Comparison of ENCODE assay signal across 9 cellular contexts in genomic region chr1:8625981-8626898, GRCh38.
DNase-seq lines count a peak whose midpoint lies in the region; ATAC-seq and TF ChIP-seq lines count a peak whose summit lies in the region.
"Had no signal": no experiment of that assay in that cellular context is flagged by ENCODE, and none has a peak within 500 bp of the region (broad histone marks: within the 10 kb centered on the region; RNA-seq: fewer than 3 reads in every experiment).

No MANE protein-coding gene starts in this region.

- H3K27me3 ChIP-seq in cardiac muscle cell, result no peaks in the 10 kb centered on the region

- intact Hi-C loops in left ventricle myocardium superior (cut with micrococcal nuclease), result no loop called here

- H3K4me3 ChIP-seq in cardiac muscle cell (no peak overlapping the region), fibroblast of villous mesenchyme (ENCODE audit: low read depth, low read length) (no peak overlapping the region)
- H3K4me3 ChIP-seq: SK-N-MC had no signal

- no peak for ATAC-seq in left ventricle myocardium superior

- H3K9me3 ChIP-seq in cardiac muscle cell (ENCODE audit: low read depth), result no peaks in the 10 kb centered on the region

- peak in 1 of 2 donors; percentile 99 for DNase-seq in cardiac muscle cell (ENCODE audit: low read depth in 1 of 2, low spot score in 1 of 2)
- DNase-seq in left ventricle myocardium superior, result no peak
- peak; percentile 46 for DNase-seq in SW480 (ENCODE audit: low spot score)
- peak; percentile 99 for DNase-seq in fibroblast of villous mesenchyme (ENCODE audit: low read depth)
- peak; percentile 55 for DNase-seq in stromal cell of bone marrow (ENCODE audit: low read depth)
- DNase-seq in NCI-H187 treated with DMSO at 0.1 percent for 48 hours (lab: John Stamatoyannopoulos, UW), result no peak
- no peak for DNase-seq in stimulated activated CD4-positive, alpha-beta T cell treated with anti-CD3 and anti-CD28 coated beads, Interleukin-15, amount 100 ng/mL, for 24 hours
- no peak for DNase-seq in SIG-M5 treated with dmso at 0.1 percent for 504 hours (lab: John Stamatoyannopoulos, UW; ENCODE audit: unreplicated experiment)

- no peaks in the 10 kb centered on the region for H3K36me3 ChIP-seq in cardiac muscle cell

- TF ChIP-seq CTCF in cardiac muscle cell (IDR thresholded peaks at IDR 0.05; ENCODE audit: low read depth, low read length) (no peak), fibroblast of villous mesenchyme (IDR thresholded peaks at IDR 0.05; ENCODE audit: insufficient read depth, low read depth, low read length) (no peak)

- peaks cover 47% of the 10 kb centered on the region for H3K4me1 ChIP-seq in cardiac muscle cell (ENCODE audit: low read depth)

- peak overlapping the region; percentile 11 for H3K27ac ChIP-seq in cardiac muscle cell
- H3K27ac ChIP-seq: SK-N-MC had no signal

Comparison
In these comparisons a context has a peak if more than half of its experiments do, and no peak if none do; other contexts are left out.
1. DNase-seq: peak in SW480 (single experiment), fibroblast of villous mesenchyme (single experiment) and stromal cell of bone marrow (single experiment); none in left ventricle myocardium superior (single experiment), NCI-H187 treated with DMSO at 0.1 percent for 48 hours (single experiment), stimulated activated CD4-positive, alpha-beta T cell treated with anti-CD3 and anti-CD28 coated beads, Interleukin-15, amount 100 ng/mL, for 24 hours (single experiment) and SIG-M5 treated with dmso at 0.1 percent for 504 hours (single experiment).